ENCODE assay signal across 17 cellular contexts in genomic region chr20:44811150-44811685, GRCh38. TPM values are rescaled to one million over a fixed set of nuclear protein-coding genes. Genes with fewer than 3 reads are reported as not detected.
DNase-seq lines count a peak whose midpoint lies in the region; ATAC-seq and TF ChIP-seq lines count a peak whose summit lies in the region.
"Had no signal": no experiment of that assay in that cellular context is flagged by ENCODE, and none has a peak within 500 bp of the region (broad histone marks: within the 10 kb centered on the region; RNA-seq: fewer than 3 reads in every experiment).

No MANE protein-coding gene starts in this region.

- H3K4me1 ChIP-seq in neuronal stem cell (ENCODE audit: control insufficient read depth in 2 of 2, insufficient read depth in 1 of 2, low read depth in 1 of 2, low read length in 2 of 2) (peaks cover 6% of the 10 kb centered on the region in 2 donors), osteoblast (ENCODE audit: insufficient read depth, low read length) (no peaks in the 10 kb centered on the region)

- H3K9me3 ChIP-seq in neuronal stem cell (replicated peaks in 1 of 2; ENCODE audit: control insufficient read depth in 2 of 2, insufficient read depth in 1 of 2, low read depth in 1 of 2, low read length in 2 of 2), result peaks cover 5 to 9% of the 10 kb centered on the region in 2 donors
- H3K9me3 ChIP-seq in osteoblast (ENCODE audit: low read depth, low read length), result peaks cover 9% of the 10 kb centered on the region

- peak overlapping the region; percentile 87 for H3K4me3 Mint-ChIP-seq in glutamatergic neuron (ENCODE audit: unreplicated experiment)

- DNase-seq in NCI-H2171 treated with DMSO at 0.1 percent for 48 hours (lab: John Stamatoyannopoulos, UW) (peak; percentile 43), NCI-H2171 (lab: John Stamatoyannopoulos, UW) (no peak), glutamatergic neuron (no peak), neuronal stem cell (ENCODE audit: low spot score) (no peak), osteoblast (ENCODE audit: insufficient read length, low spot score, missing footprints) (no peak), COLO668 (lab: John Stamatoyannopoulos, UW; ENCODE audit: unreplicated experiment) (no peak)
- DNase-seq: DMS53; effector memory CD4-positive, alpha-beta T cell; left ventricle myocardium inferior; NCI-H446 treated with DMSO at 0.1 percent for 48 hours; stimulated activated CD4-positive, alpha-beta T cell treated with anti-CD3 and anti-CD28 coated beads, Interleukin-12 subunit alpha, Interleukin-12 subunit beta, amount 100 ng/mL, for 4 hours; T1000 had no signal

- no peak overlapping the region for H4K8ac ChIP-seq in neuronal stem cell (ENCODE audit: low read depth, low read length)

- H2BK12ac ChIP-seq in neuronal stem cell (ENCODE audit: low read length), result no peak overlapping the region

- peak overlapping the region; percentile 88 for H3K18ac ChIP-seq in neuronal stem cell (ENCODE audit: low read length)

- no peak overlapping the region for H3K4ac ChIP-seq in neuronal stem cell (ENCODE audit: low read length)

- peaks cover 15% of the 10 kb centered on the region for H3K27me3 Mint-ChIP-seq in glutamatergic neuron (ENCODE audit: unreplicated experiment)

- H3K79me2 ChIP-seq in osteoblast (ENCODE audit: insufficient read depth, low read length), result no peaks in the 10 kb centered on the region

- H4K91ac ChIP-seq in neuronal stem cell (ENCODE audit: low read depth, low read length, poor library complexity), result no peak overlapping the region

- H3K4me1 Mint-ChIP-seq in glutamatergic neuron (ENCODE audit: low read depth, unreplicated experiment), result peaks cover 36% of the 10 kb centered on the region

- H3K27ac ChIP-seq in VCaP (peak overlapping the region; percentile 66; the same call in 1 of the 2 replicates), neuronal stem cell (replicated peaks; ENCODE audit: low read length) (no peak overlapping the region), osteoblast (ENCODE audit: low read depth, low read length) (no peak overlapping the region)
- H3K27ac ChIP-seq: ascending aorta, left ventricle myocardium inferior, ovary had no signal

- peaks cover 12 to 69% (median 51%) of the 10 kb centered on the region in 3 experiments for H3K27me3 ChIP-seq in neuronal stem cell (ENCODE audit: control insufficient read depth in 3 of 3, insufficient read depth in 3 of 3, low read depth in 1 of 3, low read length in 3 of 3)
- H3K27me3 ChIP-seq in osteoblast (ENCODE audit: insufficient read depth, low read length), result peaks cover 64% of the 10 kb centered on the region
- H3K27me3 ChIP-seq: ovary had no signal

- ATAC-seq in GM19452 (IDR thresholded peaks at IDR 0.05; ENCODE audit: unreplicated experiment), result no peak

- WGBS in neuronal stem cell (ENCODE audit: extremely low coverage in 2 of 2, insufficient read length in 2 of 2, insufficient replicate concordance in 1 of 2), 2 donors, result no CpG with 5 or more reads among the region's 15 CpGs

- H2AFZ ChIP-seq in neuronal stem cell (ENCODE audit: low read length), result peak overlapping the region; percentile 91
- H2AFZ ChIP-seq in osteoblast (ENCODE audit: low read length), result no peak overlapping the region

- H2BK5ac ChIP-seq in neuronal stem cell (ENCODE audit: low read length), result no peak overlapping the region

- no peak overlapping the region for H2BK120ac ChIP-seq in neuronal stem cell (ENCODE audit: low read depth, low read length)

- H3K4me3 ChIP-seq in neuronal stem cell (ENCODE audit: low read length in 2 of 2), result peak overlapping the region in 1 of 2 donors; percentile 32
- no peak overlapping the region for H3K4me3 ChIP-seq in osteoblast (ENCODE audit: insufficient read depth, low read length)
- H3K4me3 ChIP-seq: ovary had no signal

- no peak overlapping the region for H2BK15ac ChIP-seq in neuronal stem cell (ENCODE audit: low read length)

- H3K4me2 ChIP-seq in neuronal stem cell (ENCODE audit: insufficient read depth, low read length, poor library complexity, severe bottlenecking), result no peak overlapping the region
- H3K4me2 ChIP-seq in osteoblast (ENCODE audit: insufficient read depth, low read length), result no peak overlapping the region

- H3K9ac ChIP-seq in neuronal stem cell (ENCODE audit: low read depth, low read length, poor library complexity), result no peak overlapping the region

- H3K23ac ChIP-seq in neuronal stem cell (ENCODE audit: low read depth, low read length, poor library complexity), result peak overlapping the region; percentile 58

- H3K27ac Mint-ChIP-seq in glutamatergic neuron (ENCODE audit: unreplicated experiment), result peak overlapping the region; percentile 83

- H3K79me1 ChIP-seq in neuronal stem cell (ENCODE audit: low read depth, low read length), result no peaks in the 10 kb centered on the region

- no peak overlapping the region for H2AK5ac ChIP-seq in neuronal stem cell (ENCODE audit: low read depth, low read length)

- H4K20me1 ChIP-seq in osteoblast (ENCODE audit: insufficient read depth, low read length), result no peaks in the 10 kb centered on the region

- H3K14ac ChIP-seq in neuronal stem cell (ENCODE audit: low read length), result no peak overlapping the region

- TF ChIP-seq CTCF in VCaP (conservative IDR thresholded peaks at IDR 0.05) (no peak), glutamatergic neuron (IDR thresholded peaks at IDR 0.05; ENCODE audit: partially characterized antibody, unreplicated experiment) (no peak), osteoblast (IDR thresholded peaks at IDR 0.05; ENCODE audit: extremely low read depth, low read depth, low read length) (no peak)

- H3K36me3 ChIP-seq in neuronal stem cell (replicated peaks in 1 of 2; ENCODE audit: control insufficient read depth in 2 of 2, insufficient read depth in 2 of 2, low read length in 2 of 2), result no peaks in the 10 kb centered on the region
- H3K36me3 ChIP-seq in osteoblast (ENCODE audit: insufficient read depth, low read length), result no peaks in the 10 kb centered on the region
- H3K36me3 ChIP-seq: ascending aorta, left ventricle myocardium inferior, ovary had no signal

- H3K36me3 Mint-ChIP-seq in glutamatergic neuron (ENCODE audit: unreplicated experiment), result no peaks in the 10 kb centered on the region

- H3K9me3 Mint-ChIP-seq in glutamatergic neuron (ENCODE audit: unreplicated experiment), result peaks cover 18% of the 10 kb centered on the region

RNA-seq across cellular contexts. Expression of gene RIMS4, which starts 0.9 kb away (rescaled TPM):
- 96.1 TPM for total RNA-seq in glutamatergic neuron (ENCODE audit: unreplicated experiment)
- 2.9 TPM for polyA plus RNA-seq in neuronal stem cell (2013, experiment 1 of 2)
- 3.0 TPM for polyA plus RNA-seq in neuronal stem cell (2013, experiment 2 of 2)
- 0.29 and 0.36 TPM in 2 replicates for total RNA-seq in osteoblast
- total RNA-seq: glomerular endothelial cell had no signal

Comparison
In these comparisons a context has a peak if more than half of its experiments do, and no peak if none do; other contexts are left out.
1. RNA of gene RIMS4, which starts 0.9 kb away (total RNA-seq): 96.1 TPM in glutamatergic neuron (single experiment); 0.29 to 0.36 TPM in osteoblast; every median in the first group is over 10 times any median in the second.